ENCODE assay signal across 17 cellular contexts in genomic region chr6:4225207-4225872, GRCh38.
A peak's percentile ranks its signal among the peaks of the same experiment; 100 is the strongest.
DNase-seq lines count a peak whose midpoint lies in the region; ATAC-seq, FAIRE-seq and TF ChIP-seq lines count a peak whose summit lies in the region.
"Had no signal": no experiment of that assay in that cellular context is flagged by ENCODE, and none has a peak within 500 bp of the region (broad histone marks: within the 10 kb centered on the region; RNA-seq: fewer than 3 reads in every experiment).

No MANE protein-coding gene starts in this region.

- H4K91ac ChIP-seq in H1 (replicated peaks; ENCODE audit: insufficient read length, low read length): no peak overlapping the region

- no peaks in the 10 kb centered on the region for H3K27me3 ChIP-seq in H1 (replicated peaks in 1 of 4; ENCODE audit: control insufficient read depth in 3 of 4, extremely low read depth in 1 of 4, insufficient read depth in 3 of 4, low read length in 3 of 4)
- no peaks in the 10 kb centered on the region for H3K27me3 ChIP-seq in colonic mucosa

- no peak overlapping the region for H3K18ac ChIP-seq in H1 (ENCODE audit: extremely low read depth, low read length)

- no peak overlapping the region for H2BK5ac ChIP-seq in H1 (ENCODE audit: low read depth, low read length)

- H3K14ac ChIP-seq in H1 (ENCODE audit: insufficient read length): no peak overlapping the region

- WGBS in H1 (ENCODE audit: extremely low coverage in 1 of 2, insufficient coverage in 1 of 2, insufficient read length in 1 of 2, insufficient replicate concordance in 2 of 2, low coverage in 1 of 2, low lambda C conversion rate in 2 of 2, missing lambda C conversion rate in 1 of 2), 2 experiments: 89% methylated on average over 9 of the region's 9 CpGs; no CpG with 5 or more reads in 1 of the 2 experiments

- H4K8ac ChIP-seq in H1 (ENCODE audit: extremely low read depth, insufficient read depth, low read length): 0 out of 2 replicates have a peak overlapping the region, but pooled peaks have one; percentile 35

- CTCF ChIA-PET in H1 (lab: Charles Lee; ENCODE audit: partially characterized antibody): interaction anchor here (0.6 to 1.8 kb wide), 7 partner anchors 11 to 946 kb away, joined by 3 to 8 read pairs (median 4); no protein-coding TSS in a partner anchor

- H2AK5ac ChIP-seq in H1 (ENCODE audit: low read depth, low read length): no peak overlapping the region

- ATAC-seq in HG03457 (IDR thresholded peaks at IDR 0.05; ENCODE audit: unreplicated experiment): no peak
- ATAC-seq: esophagus mucosa had no signal

- peak; percentile 16 for DNase-seq in NCI-H82 (lab: John Stamatoyannopoulos, UW)
- DNase-seq in NCI-H82 treated with DMSO at 0.1 percent for 48 hours (lab: John Stamatoyannopoulos, UW; ENCODE audit: unreplicated experiment): no peak
- peak; percentile 37 for DNase-seq in NCI-H226
- no peak for DNase-seq in H1 (ENCODE audit: low read depth in 1 of 2, low spot score in 2 of 2)
- peak; percentile 13 for DNase-seq in renal cortical epithelial cell (ENCODE audit: low read depth)
- no peak for DNase-seq in mucosa of gallbladder (ENCODE audit: low spot score)
- DNase-seq in colonic mucosa: no peak
- DNase-seq: ACHN; activated T-cell treated with anti-CD3 and anti-CD28 coated beads for 4 hours; mammary epithelial cell; MM.1S; occipital lobe; stimulated activated CD4-positive, alpha-beta T cell treated with anti-CD3 and anti-CD28 coated beads, Interleukin-12 subunit alpha, Interleukin-12 subunit beta, amount 100 ng/mL, for 4 hours; substantia nigra had no signal

- no peak overlapping the region for H2BK20ac ChIP-seq in H1 (ENCODE audit: low read length)

- no peaks in the 10 kb centered on the region for H3K23me2 ChIP-seq in H1 (ENCODE audit: low read depth, low read length)

- peak overlapping the region; percentile 53; the same call in 1 of the 2 replicates for H2AFZ ChIP-seq in H1 (ENCODE audit: low read length)

- H2BK15ac ChIP-seq in H1 (ENCODE audit: low read length): no peak overlapping the region

- H3K4ac ChIP-seq in H1 (replicated peaks; ENCODE audit: insufficient read length, low read depth, low read length): no peak overlapping the region

- TF ChIP-seq CTCF in H1 (IDR thresholded peaks at IDR 0.05; ENCODE audit: control extremely low read depth in 1 of 3, insufficient read depth in 1 of 3, low read depth in 1 of 3, low read length in 3 of 3) (no peak), colonic mucosa (IDR thresholded peaks at IDR 0.05) (no peak)

- peak in 1 of 2 experiments; percentile 7; a peak in 2 of 4 replicates for TF ChIP-seq RAD21 in H1 (IDR thresholded peaks at IDR 0.05 in 1 of 2, conservative IDR thresholded peaks at IDR 0.05 in 1 of 2; ENCODE audit: low read depth in 2 of 2, low read length in 2 of 2)

- no peaks in the 10 kb centered on the region for H3K79me2 ChIP-seq in H1 (ENCODE audit: control insufficient read depth in 1 of 2, insufficient read depth in 2 of 2, low read length in 2 of 2)

- TF ChIP-seq EP300 in H1 (IDR thresholded peaks at IDR 0.05; ENCODE audit: borderline replicate concordance in 1 of 2, low read depth in 2 of 2, low read length in 2 of 2): no peak

- intact Hi-C loops in colonic mucosa (cut with DNase I): no loop called here

- H2BK120ac ChIP-seq in H1 (replicated peaks; ENCODE audit: low read depth, low read length): no peak overlapping the region

- POLR2A ChIA-PET in H1 (lab: Charles Lee; ENCODE audit: partially characterized antibody): no interaction called here

- no peak overlapping the region for H3K4me2 ChIP-seq in H1 (ENCODE audit: insufficient read depth in 1 of 2, low read depth in 2 of 2, low read length in 2 of 2)

- H2BK12ac ChIP-seq in H1 (ENCODE audit: low read depth, low read length): no peak overlapping the region

- H4K20me1 ChIP-seq in H1 (replicated peaks in 1 of 2; ENCODE audit: control insufficient read depth in 1 of 2, insufficient read depth in 2 of 2, low read length in 2 of 2): no peaks in the 10 kb centered on the region

- H4K5ac ChIP-seq in H1 (ENCODE audit: insufficient read length, low read depth, low read length): no peak overlapping the region

- 0 out of 7 replicates have a peak, but pooled peaks cover 0 to 3% (median 0%) of the 10 kb centered on the region in 4 experiments for H3K4me1 ChIP-seq in H1 (replicated peaks in 1 of 4; ENCODE audit: control insufficient read depth in 3 of 4, insufficient read depth in 4 of 4, low read length in 3 of 4)
- no peaks in the 10 kb centered on the region for H3K4me1 ChIP-seq in colonic mucosa

- no peak for TF ChIP-seq POLR2A in H1 (IDR thresholded peaks at IDR 0.05; ENCODE audit: control extremely low read depth in 1 of 2, low read depth in 2 of 2, low read length in 2 of 2)

- H3K9ac ChIP-seq in H1 (replicated peaks in 1 of 4; ENCODE audit: extremely low read depth in 1 of 4, low read depth in 3 of 4, low read length in 3 of 4) (no peak overlapping the region), colonic mucosa (ENCODE audit: low read depth in 2 of 2, low read length in 2 of 2) (no peak overlapping the region)

- no peaks in the 10 kb centered on the region for H3K9me3 ChIP-seq in H1 (ENCODE audit: insufficient read depth in 2 of 2, low read depth in 1 of 2, low read length in 1 of 2)
- no peaks in the 10 kb centered on the region for H3K9me3 ChIP-seq in colonic mucosa

- H3K79me1 ChIP-seq in H1 (ENCODE audit: low read depth, low read length): no peaks in the 10 kb centered on the region

- no peak for FAIRE-seq in H1 (lab: Jason Lieb, UNC)
- FAIRE-seq: RCC 7860 had no signal

- no peaks in the 10 kb centered on the region for H3K36me3 ChIP-seq in H1 (ENCODE audit: control insufficient read depth in 2 of 4, insufficient read depth in 4 of 4, low read length in 3 of 4)
- no peaks in the 10 kb centered on the region for H3K36me3 ChIP-seq in colonic mucosa

- H3K23ac ChIP-seq in H1 (ENCODE audit: insufficient read length): no peak overlapping the region

- no peak overlapping the region for H3K27ac ChIP-seq in H1 (ENCODE audit: low read depth, low read length)
- H3K27ac ChIP-seq in colonic mucosa: no peak overlapping the region

- H3K4me3 ChIP-seq in H1 (ENCODE audit: extremely low read depth in 1 of 4, insufficient read depth in 2 of 4, low read depth in 3 of 4, low read length in 4 of 4) (no peak overlapping the region), colonic mucosa (no peak overlapping the region)

- no peak overlapping the region for H3K56ac ChIP-seq in H1 (replicated peaks; ENCODE audit: insufficient read length, low read depth, low read length)

TF ChIP-seq in H1, 55 proteins besides CTCF, POLR2A, EP300 and RAD21:
- TF ChIP-seq MAX (IDR thresholded peaks at IDR 0.05) (no peak), RFX5 (IDR thresholded peaks at IDR 0.05; ENCODE audit: borderline replicate concordance, low read depth, low read length) (no peak), CBX8 (IDR thresholded peaks at IDR 0.05; ENCODE audit: borderline replicate concordance, low read depth, low read length) (no peak), ZNF274 (IDR thresholded peaks at IDR 0.05; ENCODE audit: borderline replicate concordance, extremely low read depth, low read length) (no peak), BCL11A (IDR thresholded peaks at IDR 0.05; ENCODE audit: low read depth in 2 of 2, low read length in 2 of 2) (no peak), SRF (IDR thresholded peaks at IDR 0.05; ENCODE audit: low read depth, low read length) (no peak), GABPA (IDR thresholded peaks at IDR 0.05; ENCODE audit: borderline replicate concordance, insufficient read depth, low read length) (no peak), CTBP2 (IDR thresholded peaks at IDR 0.05; ENCODE audit: borderline replicate concordance, insufficient read depth, insufficient read length, low read length) (no peak), TAF1 (IDR thresholded peaks at IDR 0.05; ENCODE audit: low read depth, low read length) (no peak), NRF1 (IDR thresholded peaks at IDR 0.05; ENCODE audit: low read depth, low read length) (no peak), ATF2 (IDR thresholded peaks at IDR 0.05; ENCODE audit: low read length) (no peak), EGR1 (IDR thresholded peaks at IDR 0.05; ENCODE audit: borderline replicate concordance, low read depth, low read length) (no peak)

Comparison
In these comparisons a context has a peak if more than half of its experiments do, and no peak if none do; other contexts are left out.
1. DNase-seq: peak in NCI-H82 (single experiment), NCI-H226 (single experiment) and renal cortical epithelial cell (single experiment); none in NCI-H82 treated with DMSO at 0.1 percent for 48 hours (single experiment), H1 (0 of 2), mucosa of gallbladder (single experiment) and colonic mucosa (single experiment).